Comparison of ENCODE assay signal across 8 cellular contexts in genomic region chr4:121900132-121900983, GRCh38. TPM values are rescaled to one million over a fixed set of nuclear protein-coding genes. Genes with fewer than 3 reads are reported as not detected.
DNase-seq lines count a peak whose midpoint lies in the region; ATAC-seq and TF ChIP-seq lines count a peak whose summit lies in the region.

No MANE protein-coding gene starts in this region.

- no peaks in the 10 kb centered on the region for H3K9me3 ChIP-seq in WERI-Rb-1 (ENCODE audit: severe bottlenecking)

- H3K36me3 ChIP-seq in WERI-Rb-1 = no peaks in the 10 kb centered on the region

- TF ChIP-seq CTCF in AG04449 (IDR thresholded peaks at IDR 0.05; ENCODE audit: insufficient read depth, low read length, missing control alignments) (peak; percentile 64), WERI-Rb-1 (IDR thresholded peaks at IDR 0.05; ENCODE audit: low read depth, low read length) (peak; percentile 78)

- POLR2A ChIA-PET in AG04449 (lab: Yijun Ruan, JAX) = interaction anchor here (0.6 kb wide), 1 partner anchor 74 kb away, joined by 3 read pairs; no protein-coding TSS in a partner anchor

- no peak for TF ChIP-seq POLR2A in GM18505 (IDR thresholded peaks at IDR 0.05; ENCODE audit: borderline replicate concordance, extremely low read depth, insufficient read depth, insufficient read length)

- no peak overlapping the region for H3K4me3 ChIP-seq in AG04449 (ENCODE audit: low read depth, low read length)
- no peak overlapping the region for H3K4me3 ChIP-seq in WERI-Rb-1 (ENCODE audit: low read depth, low read length)

- H3K27me3 ChIP-seq in WERI-Rb-1 (ENCODE audit: insufficient read depth, low read depth, severe bottlenecking) = no peaks in the 10 kb centered on the region

- intact Hi-C loops in left colon (cut with DNase I, micrococcal nuclease) = no loop called here

- CTCF ChIA-PET in AG04449 (lab: Yijun Ruan, JAX) = interaction anchor here (0.8 to 3.3 kb wide), 28 partner anchors 9 to 1014 kb away, joined by 3 to 87 read pairs (median 5); partner anchors contain the start of gene BBS7

- H3K27ac ChIP-seq in WERI-Rb-1 = no peak overlapping the region

- DNase-seq in AG04449 (ENCODE audit: low read depth, low spot score) (peak; percentile 4), NCI-H2081 (lab: John Stamatoyannopoulos, UW) (peak; percentile 8 to 38), WERI-Rb-1 (peak; percentile 70), cerebellar cortex (ENCODE audit: low spot score) (peak; percentile 57), left colon (peak in 1 of 2 donors; percentile 44)
- DNase-seq in stimulated activated CD4-positive, alpha-beta T cell treated with anti-CD3 and anti-CD28 coated beads, TNF-alpha, amount 100 ng/mL, for 48 hours (ENCODE audit: low read depth in 3 of 3) = peak; percentile 5 to 33 (median 5)

- ATAC-seq in GM18505 (IDR thresholded peaks at IDR 0.05; ENCODE audit: unreplicated experiment) (peak; percentile 71), HG02884 (IDR thresholded peaks at IDR 0.05; ENCODE audit: unreplicated experiment) (peak; percentile 96), left colon (peak; percentile 83)

RNA-seq across cellular contexts. Expression of gene BBS7, which starts 30.1 kb away (rescaled TPM):
- total RNA-seq in left colon = 10 to 100 TPM; 11.3 to 14.1 TPM

RNA-seq across cellular contexts. Expression of gene TRPC3, which starts 51.5 kb away (rescaled TPM):
- 1 to 10 TPM in 1 of 2 donors, under 1 TPM in 1; 0.52 to 1.1 TPM for total RNA-seq in left colon
